Comparison of ENCODE assay signal across 15 cellular contexts in the genomic region with DNA sequence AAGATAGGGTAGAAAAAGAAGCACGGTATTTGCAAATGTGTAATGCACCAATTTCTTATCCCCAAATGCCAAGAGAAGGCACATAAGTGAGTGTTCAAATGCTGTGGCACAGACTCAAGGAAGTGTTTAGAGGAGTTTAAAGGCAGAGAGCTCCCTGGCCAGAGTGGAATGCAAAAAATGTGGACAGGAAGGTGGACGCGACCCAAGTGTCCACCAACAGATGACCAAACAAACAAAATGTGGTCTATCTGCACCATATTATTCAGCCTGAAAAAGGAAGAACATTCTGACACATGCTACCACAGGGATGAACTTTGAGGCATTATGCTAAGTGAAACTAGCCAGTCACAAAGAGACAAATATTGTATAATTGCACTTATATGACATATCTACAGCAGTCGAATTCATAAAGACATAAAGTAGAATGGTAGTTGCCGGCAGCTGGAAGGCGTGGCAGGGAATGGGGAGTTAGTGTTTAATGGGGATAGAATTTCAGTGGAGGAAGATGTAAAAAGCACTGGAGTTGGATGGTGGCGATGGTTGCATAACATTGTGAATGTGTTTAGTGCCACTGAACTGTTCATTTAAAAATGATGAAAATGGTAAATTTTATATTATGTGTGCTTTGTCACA.
"Had no signal": no experiment of that assay in that cellular context is flagged by ENCODE, and none has a peak within 500 bp of the region (broad histone marks: within the 10 kb centered on the region; RNA-seq: fewer than 3 reads in every experiment).

No MANE protein-coding gene starts in this region.

- DNase-seq: activated CD4-positive, alpha-beta T cell treated with anti-CD3 and anti-CD28 coated beads, Interleukin-2, amount 50 U/mL, for 1 hour; activated CD8-positive, alpha-beta memory T cell treated with anti-CD3 and anti-CD28 coated beads for 24 hours; activated naive CD4-positive, alpha-beta T cell; activated naive CD8-positive, alpha-beta T cell treated with anti-CD3 and anti-CD28 coated beads, Interleukin-2, amount 10 ng/mL, durations not matched to agents 7 days and 5 days; hypothalamus; kidney; mesenchymal stem cell; right cardiac atrium; stimulated activated naive CD8-positive, alpha-beta T cell treated with anti-CD3 and anti-CD28 coated beads, Interleukin-15, Interleukin-2, amounts not matched to agents 100 U/mL and 50 U/mL, for 24 hours; T-cell; T-helper 9 cell; trophoblast cell had no signal

- H3K27ac Mint-ChIP-seq: activated naive CD8-positive, alpha-beta T cell treated with anti-CD3 and anti-CD28 coated beads, Interleukin-2, amount 10 ng/mL, durations not matched to agents 7 days and 5 days; progenitor cell of endocrine pancreas; T-cell had no signal

- H3K36me3 Mint-ChIP-seq: activated naive CD8-positive, alpha-beta T cell treated with anti-CD3 and anti-CD28 coated beads, Interleukin-2, amount 10 ng/mL, durations not matched to agents 7 days and 5 days; T-cell had no signal

- H3K9me3 Mint-ChIP-seq: activated naive CD8-positive, alpha-beta T cell treated with anti-CD3 and anti-CD28 coated beads, Interleukin-2, amount 10 ng/mL, durations not matched to agents 7 days and 5 days; T-cell had no signal

- H3K27me3 Mint-ChIP-seq: T-cell had no signal

- H3K4me3 Mint-ChIP-seq: activated naive CD8-positive, alpha-beta T cell treated with anti-CD3 and anti-CD28 coated beads, Interleukin-2, amount 10 ng/mL, durations not matched to agents 7 days and 5 days; T-cell had no signal

- H3K4me1 Mint-ChIP-seq: T-cell had no signal

- ATAC-seq: activated CD4-positive, CD25-positive, alpha-beta regulatory T cell treated with anti-CD3 and anti-CD28 coated beads, Interleukin-2, amount 50 U/mL, for 24 hours; esophagus mucosa; right cardiac atrium; stimulated activated naive CD8-positive, alpha-beta T cell treated with anti-CD3 and anti-CD28 coated beads, Interleukin-15, Interleukin-2, amounts not matched to agents 100 U/mL and 50 U/mL, for 24 hours; T-cell had no signal
